In the genomic region with DNA sequence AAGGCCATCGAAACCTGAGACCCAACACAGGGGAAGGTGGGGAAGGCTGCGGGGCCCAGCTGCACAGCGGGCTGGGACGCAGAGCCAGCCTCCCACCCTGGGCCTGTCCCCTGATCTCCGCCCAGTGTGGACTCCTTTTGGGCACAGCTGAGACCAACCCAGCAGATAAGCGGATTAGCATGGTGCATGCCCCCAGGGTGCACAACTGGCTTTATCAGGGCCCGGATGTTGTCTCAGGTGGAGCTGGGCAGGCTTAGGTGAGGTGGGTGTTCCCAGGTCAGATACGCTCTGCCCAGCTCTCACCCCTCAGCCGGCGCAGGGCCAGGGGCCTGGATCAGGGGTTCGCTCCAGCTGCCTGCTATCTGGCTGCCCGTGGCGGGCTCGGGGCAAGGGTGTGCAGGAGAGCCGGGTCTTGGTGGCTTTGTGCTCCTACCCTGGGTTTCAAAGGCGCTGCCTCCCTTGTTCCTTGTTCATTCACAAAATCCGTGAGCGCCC, we compare ENCODE assay signal across 1 cellular context.
TF ChIP-seq lines count a peak whose summit lies in the region.

No MANE protein-coding gene starts in this region.

TF ChIP-seq in WTC11, 78 proteins besides CTCF, POLR2A, EP300 and RAD21 (continued from another document):
- TF ChIP-seq ARID4B (CRISPR knock-in tag; IDR thresholded peaks at IDR 0.05; ENCODE audit: borderline replicate concordance), result no peak
- TF ChIP-seq, protein P1, sequence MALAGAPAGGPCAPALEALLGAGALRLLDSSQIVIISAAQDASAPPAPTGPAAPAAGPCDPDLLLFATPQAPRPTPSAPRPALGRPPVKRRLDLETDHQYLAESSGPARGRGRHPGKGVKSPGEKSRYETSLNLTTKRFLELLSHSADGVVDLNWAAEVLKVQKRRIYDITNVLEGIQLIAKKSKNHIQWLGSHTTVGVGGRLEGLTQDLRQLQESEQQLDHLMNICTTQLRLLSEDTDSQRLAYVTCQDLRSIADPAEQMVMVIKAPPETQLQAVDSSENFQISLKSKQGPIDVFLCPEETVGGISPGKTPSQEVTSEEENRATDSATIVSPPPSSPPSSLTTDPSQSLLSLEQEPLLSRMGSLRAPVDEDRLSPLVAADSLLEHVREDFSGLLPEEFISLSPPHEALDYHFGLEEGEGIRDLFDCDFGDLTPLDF (CRISPR knock-in tag; IDR thresholded peaks at IDR 0.05), result no peak
